ENCODE assay signal across 14 cellular contexts in genomic region chr7:22346383-22347107, GRCh38. TPM values are rescaled to one million over a fixed set of nuclear protein-coding genes. Genes with fewer than 3 reads are reported as not detected.
DNase-seq lines count a peak whose midpoint lies in the region; ATAC-seq and TF ChIP-seq lines count a peak whose summit lies in the region.
"Had no signal": no experiment of that assay in that cellular context is flagged by ENCODE, and none has a peak within 500 bp of the region (broad histone marks: within the 10 kb centered on the region; RNA-seq: fewer than 3 reads in every experiment).

No MANE protein-coding gene starts in this region.

- no peak overlapping the region for H3K14ac ChIP-seq in trophoblast cell (ENCODE audit: low read length)

- H2BK12ac ChIP-seq in trophoblast cell (ENCODE audit: low read length): no peak overlapping the region

- no peak overlapping the region for H2BK5ac ChIP-seq in trophoblast cell (ENCODE audit: low read depth, low read length, poor library complexity)

- H3K79me2 ChIP-seq in trophoblast cell (ENCODE audit: control insufficient read depth, insufficient read depth, low read length, poor library complexity): no peaks in the 10 kb centered on the region

- no peak overlapping the region for H3K18ac ChIP-seq in trophoblast cell (ENCODE audit: low read length)

- no peak overlapping the region for H3K4ac ChIP-seq in trophoblast cell (ENCODE audit: low read depth, low read length)

- no peak overlapping the region for H3K23ac ChIP-seq in trophoblast cell (ENCODE audit: low read length)

- no peak overlapping the region for H3K4me2 ChIP-seq in trophoblast cell (ENCODE audit: low read length)

- no peak overlapping the region for H3K27ac ChIP-seq in trophoblast cell (ENCODE audit: low read depth, low read length)
- H3K27ac ChIP-seq: SJSA1, thoracic aorta had no signal

- no peaks in the 10 kb centered on the region for H3K27me3 ChIP-seq in trophoblast cell (ENCODE audit: insufficient read depth, low read length)
- H3K27me3 ChIP-seq: SJSA1 had no signal

- H4K8ac ChIP-seq in trophoblast cell (ENCODE audit: low read depth, low read length): no peak overlapping the region

- H3K36me3 ChIP-seq in trophoblast cell (ENCODE audit: control insufficient read depth in 1 of 2, insufficient read depth in 2 of 2, low read length in 2 of 2): no peaks in the 10 kb centered on the region
- H3K36me3 ChIP-seq: SJSA1, thoracic aorta had no signal

- no peaks in the 10 kb centered on the region for H3K9me3 ChIP-seq in trophoblast cell (ENCODE audit: insufficient read depth, low read depth, low read length)
- H3K9me3 ChIP-seq: SJSA1, thoracic aorta had no signal

- ATAC-seq in GM19452 (IDR thresholded peaks at IDR 0.05; ENCODE audit: unreplicated experiment) (peak; percentile 47), HG03342 (IDR thresholded peaks at IDR 0.05; ENCODE audit: unreplicated experiment) (no peak)

- H2AFZ ChIP-seq in trophoblast cell (ENCODE audit: insufficient read depth, low read length, poor library complexity): no peak overlapping the region

- WGBS in trophoblast cell (ENCODE audit: extremely low coverage, insufficient coverage, insufficient read length): 100% methylated on average over 1 of the region's 2 CpGs

- no peak overlapping the region for H4K12ac ChIP-seq in trophoblast cell (ENCODE audit: low read depth, low read length)

- H3K79me1 ChIP-seq in trophoblast cell (ENCODE audit: low read length): no peaks in the 10 kb centered on the region

- no peak overlapping the region for H3K4me3 ChIP-seq in epithelial cell of proximal tubule (ENCODE audit: low read depth, low read length)
- H3K4me3 ChIP-seq in trophoblast cell (ENCODE audit: low read depth, low read length): no peak overlapping the region
- H3K4me3 ChIP-seq: HAP-1, SJSA1, thoracic aorta had no signal

- H4K91ac ChIP-seq in trophoblast cell (ENCODE audit: low read depth, low read length): no peak overlapping the region

- H2AK5ac ChIP-seq in trophoblast cell (ENCODE audit: low read length): no peak overlapping the region

- H3K4me1 ChIP-seq in trophoblast cell (ENCODE audit: control insufficient read depth in 1 of 2, insufficient read depth in 2 of 2, low read length in 2 of 2): peaks cover 0 to 2% of the 10 kb centered on the region in 2 experiments
- H3K4me1 ChIP-seq: SJSA1 had no signal

- no peak for TF ChIP-seq CTCF in epithelial cell of proximal tubule (conservative IDR thresholded peaks at IDR 0.05; ENCODE audit: low read depth, low read length)

- DNase-seq in NCI-H226 (peak; percentile 58), epithelial cell of proximal tubule (ENCODE audit: low read depth) (peak; percentile 82), trophoblast cell (peak; percentile 31 to 79), KG1 (lab: John Stamatoyannopoulos, UW) (no peak)
- no peak for DNase-seq in activated CD4-positive, CD25-positive, alpha-beta regulatory T cell treated with anti-CD3 and anti-CD28 coated beads, Interleukin-2, amount 50 U/mL, for 72 hours
- DNase-seq in activated effector memory CD4-positive, alpha-beta T cell treated with Interleukin-2 at 50 U/mL for 16 hours: no peak
- DNase-seq: CD4-positive, alpha-beta memory T cell; left cardiac atrium; NCI-H446 had no signal

- no peak overlapping the region for H2BK120ac ChIP-seq in trophoblast cell (ENCODE audit: insufficient read depth, low read length, poor library complexity)

- no peak overlapping the region for H3K9ac ChIP-seq in trophoblast cell (ENCODE audit: low read length)

RNA-seq across cellular contexts. Expression of gene RAPGEF5, which starts 10.4 kb away (rescaled TPM):
- total RNA-seq in epithelial cell of proximal tubule: 2.3 and 8.3 TPM in 2 replicates
- 1.8 and 2.0 TPM in 2 replicates for polyA plus RNA-seq in trophoblast cell (2013)
- total RNA-seq: CD4-positive, alpha-beta memory T cell had no signal
- polyA plus RNA-seq: CD4-positive, alpha-beta memory T cell had no signal

Comparison
In these comparisons a context has a peak if more than half of its experiments do, and no peak if none do; other contexts are left out.
1. DNase-seq: peak in NCI-H226 (single experiment), epithelial cell of proximal tubule (single experiment) and trophoblast cell (2 of 2); none in activated CD4-positive, CD25-positive, alpha-beta regulatory T cell treated with anti-CD3 and anti-CD28 coated beads, Interleukin-2, amount 50 U/mL, for 72 hours (single experiment), activated effector memory CD4-positive, alpha-beta T cell treated with Interleukin-2 at 50 U/mL for 16 hours (single experiment) and KG1 (single experiment).